ENCODE assay signal across 1 cellular context in the genomic region with DNA sequence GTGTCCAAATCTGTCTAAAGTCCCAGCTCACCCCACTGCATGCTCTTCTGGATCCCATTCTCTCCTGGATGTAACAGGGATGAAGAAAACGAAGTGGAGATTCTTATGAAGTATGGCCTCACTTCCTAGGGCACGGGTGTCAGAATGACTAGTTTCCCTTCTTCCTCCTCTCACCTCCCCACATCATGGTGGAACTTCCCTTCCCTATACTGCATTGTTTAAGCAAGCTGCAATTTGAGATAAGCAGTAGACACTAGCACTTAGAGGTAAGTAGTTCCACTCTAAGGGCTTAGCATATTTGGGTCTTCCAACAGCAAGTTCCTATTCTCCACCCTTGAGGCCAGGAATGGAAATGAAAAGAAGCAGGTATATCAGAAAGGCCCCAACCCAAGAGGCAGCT.
TF ChIP-seq lines count a peak whose summit lies in the region.

No MANE protein-coding gene starts in this region.

TF ChIP-seq in K562, 482 proteins besides CTCF, POLR2A, EP300 and RAD21 (continued from another document and continues in another):
- TF ChIP-seq, protein P1, sequence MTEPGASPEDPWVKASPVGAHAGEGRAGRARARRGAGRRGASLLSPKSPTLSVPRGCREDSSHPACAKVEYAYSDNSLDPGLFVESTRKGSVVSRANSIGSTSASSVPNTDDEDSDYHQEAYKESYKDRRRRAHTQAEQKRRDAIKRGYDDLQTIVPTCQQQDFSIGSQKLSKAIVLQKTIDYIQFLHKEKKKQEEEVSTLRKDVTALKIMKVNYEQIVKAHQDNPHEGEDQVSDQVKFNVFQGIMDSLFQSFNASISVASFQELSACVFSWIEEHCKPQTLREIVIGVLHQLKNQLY (CRISPR knock-in tag; conservative IDR thresholded peaks at IDR 0.05): no peak
- TF ChIP-seq HIVEP1 (CRISPR knock-in tag; IDR thresholded peaks at IDR 0.05) (no peak), CCNT2 (IDR thresholded peaks at IDR 0.05; ENCODE audit: borderline replicate concordance, extremely low read depth, insufficient read length, low read depth, low read length) (no peak), SMAD2 (IDR thresholded peaks at IDR 0.05; ENCODE audit: low read depth, low read length) (no peak), RUNX1 (IDR thresholded peaks at IDR 0.05; ENCODE audit: low read depth) (no peak), EZH2 (IDR thresholded peaks at IDR 0.05; ENCODE audit: borderline replicate concordance, low read depth, low read length) (no peak), ZNF24 (IDR thresholded peaks at IDR 0.05) (no peak), EWSR1 (IDR thresholded peaks at IDR 0.05; ENCODE audit: borderline replicate concordance, low read depth, partially characterized antibody) (no peak), TRIM24 (IDR thresholded peaks at IDR 0.05) (peak in 1 of 2 experiments; percentile 73; a peak in 3 of 4 replicates), MCM5 (IDR thresholded peaks at IDR 0.05; ENCODE audit: low read depth) (no peak), SLC30A9 (CRISPR knock-in tag; IDR thresholded peaks at IDR 0.05) (no peak), ZFPM2 (CRISPR knock-in tag; IDR thresholded peaks at IDR 0.05) (no peak), GATAD2B (IDR thresholded peaks at IDR 0.05; ENCODE audit: borderline replicate concordance) (peak; percentile 31; the same call in 1 of the 2 replicates), HMG20B (CRISPR knock-in tag; IDR thresholded peaks at IDR 0.05) (no peak), TCF3 (CRISPR knock-in tag; IDR thresholded peaks at IDR 0.05) (peak; percentile 93), SP1 (CRISPR knock-in tag; IDR thresholded peaks at IDR 0.05) (no peak), NR4A1 (CRISPR knock-in tag; IDR thresholded peaks at IDR 0.05) (no peak), NR4A1 (tag; IDR thresholded peaks at IDR 0.05) (0 out of 2 replicates have a peak, but pooled peaks have one; percentile 25), ZBTB7A (IDR thresholded peaks at IDR 0.05; ENCODE audit: borderline replicate concordance, control insufficient read depth, low read depth, low read length) (no peak), RCOR1 (IDR thresholded peaks at IDR 0.05; ENCODE audit: borderline replicate concordance in 1 of 2, low read depth in 2 of 2, low read length in 2 of 2) (peak in 1 of 2 experiments; percentile 50; a peak in 2 of 4 replicates), ZNF124 (CRISPR knock-in tag; IDR thresholded peaks at IDR 0.05) (no peak), ZBTB8A (IDR thresholded peaks at IDR 0.05; ENCODE audit: partially characterized antibody) (no peak), ZNF717 (CRISPR knock-in tag; IDR thresholded peaks at IDR 0.05) (no peak), BMI1 (IDR thresholded peaks at IDR 0.05; ENCODE audit: low read length) (no peak), ZNF232 (CRISPR knock-in tag; IDR thresholded peaks at IDR 0.05) (no peak), BRCA1 (IDR thresholded peaks at IDR 0.05) (no peak), BRCA1 (CRISPR knock-in tag; IDR thresholded peaks at IDR 0.05) (no peak), TCF7 (IDR thresholded peaks at IDR 0.05; ENCODE audit: borderline replicate concordance) (no peak), FOXA1 (IDR thresholded peaks at IDR 0.05; ENCODE audit: borderline replicate concordance) (no peak), SOX6 (IDR thresholded peaks at IDR 0.05) (peak; percentile 98), ZNF551 (CRISPR knock-in tag; IDR thresholded peaks at IDR 0.05) (no peak), ATF1 (CRISPR knock-in tag; IDR thresholded peaks at IDR 0.05) (no peak), ATF1 (tag; IDR thresholded peaks at IDR 0.05) (peak; percentile 47; the same call in 1 of the 2 replicates), RBM25 (IDR thresholded peaks at IDR 0.05; ENCODE audit: low read depth, low read length, severe bottlenecking) (no peak), ZNF197 (CRISPR knock-in tag; IDR thresholded peaks at IDR 0.05; ENCODE audit: low read depth) (no peak), NR2C2 (CRISPR knock-in tag; IDR thresholded peaks at IDR 0.05) (no peak), NR2C2 (tag; IDR thresholded peaks at IDR 0.05) (peak; percentile 36; the same call in 1 of the 2 replicates), ILK (tag; IDR thresholded peaks at IDR 0.05; ENCODE audit: borderline replicate concordance, low read depth) (no peak), MEF2A (IDR thresholded peaks at IDR 0.05; ENCODE audit: control insufficient read depth, low read depth, low read length) (no peak), MCM3 (IDR thresholded peaks at IDR 0.05) (no peak), MCM2 (IDR thresholded peaks at IDR 0.05; ENCODE audit: low read depth) (no peak), SMC3 (conservative IDR thresholded peaks at IDR 0.05; ENCODE audit: insufficient read depth, low read depth, low read length) (no peak), FOXK1 (CRISPR knock-in tag; IDR thresholded peaks at IDR 0.05; ENCODE audit: borderline replicate concordance) (no peak), ZNF217 (CRISPR knock-in tag; IDR thresholded peaks at IDR 0.05) (no peak), ZKSCAN8 (CRISPR knock-in tag; IDR thresholded peaks at IDR 0.05) (no peak), CCAR2 (IDR thresholded peaks at IDR 0.05; ENCODE audit: low read depth, low read length) (no peak), SMARCA4 (IDR thresholded peaks at IDR 0.05) (peak; percentile 89), HNRNPH1 (optimal IDR thresholded peaks at IDR 0.05; ENCODE audit: low read depth, low read length) (no peak), ZNF175 (CRISPR knock-in tag; IDR thresholded peaks at IDR 0.05; ENCODE audit: low read depth) (no peak; the same call in 1 of the 2 replicates), TAF1 (IDR thresholded peaks at IDR 0.05; ENCODE audit: control insufficient read depth, extremely low read depth, insufficient read depth, low read length, severe bottlenecking) (no peak), ZFX (CRISPR knock-in tag; IDR thresholded peaks at IDR 0.05) (no peak), SIN3B (IDR thresholded peaks at IDR 0.05; ENCODE audit: low read depth) (no peak), NELFE (IDR thresholded peaks at IDR 0.05; ENCODE audit: insufficient read depth, insufficient read length) (no peak), ZC3H4 (CRISPR knock-in tag; IDR thresholded peaks at IDR 0.05; ENCODE audit: borderline replicate concordance) (no peak), ZNF707 (CRISPR knock-in tag; conservative IDR thresholded peaks at IDR 0.05) (no peak), ZNF121 (CRISPR knock-in tag; conservative IDR thresholded peaks at IDR 0.05) (no peak), PRMT5 (CRISPR knock-in tag; IDR thresholded peaks at IDR 0.05) (no peak), YY1 (IDR thresholded peaks at IDR 0.05; ENCODE audit: borderline replicate concordance in 1 of 3, control insufficient read depth in 1 of 3, extremely low read depth in 1 of 3, insufficient read depth in 3 of 3, insufficient read length in 1 of 3, insufficient replicate concordance in 2 of 3, low read depth in 1 of 3, low read length in 2 of 3) (peak in 1 of 3 experiments; percentile 69), POLR3G (IDR thresholded peaks at IDR 0.05; ENCODE audit: extremely low read depth, insufficient read length, insufficient replicate concordance) (no peak), SMARCC2 (IDR thresholded peaks at IDR 0.05; ENCODE audit: low read depth) (peak; percentile 37; the same call in 1 of the 2 replicates)
- TF ChIP-seq, protein P2, sequence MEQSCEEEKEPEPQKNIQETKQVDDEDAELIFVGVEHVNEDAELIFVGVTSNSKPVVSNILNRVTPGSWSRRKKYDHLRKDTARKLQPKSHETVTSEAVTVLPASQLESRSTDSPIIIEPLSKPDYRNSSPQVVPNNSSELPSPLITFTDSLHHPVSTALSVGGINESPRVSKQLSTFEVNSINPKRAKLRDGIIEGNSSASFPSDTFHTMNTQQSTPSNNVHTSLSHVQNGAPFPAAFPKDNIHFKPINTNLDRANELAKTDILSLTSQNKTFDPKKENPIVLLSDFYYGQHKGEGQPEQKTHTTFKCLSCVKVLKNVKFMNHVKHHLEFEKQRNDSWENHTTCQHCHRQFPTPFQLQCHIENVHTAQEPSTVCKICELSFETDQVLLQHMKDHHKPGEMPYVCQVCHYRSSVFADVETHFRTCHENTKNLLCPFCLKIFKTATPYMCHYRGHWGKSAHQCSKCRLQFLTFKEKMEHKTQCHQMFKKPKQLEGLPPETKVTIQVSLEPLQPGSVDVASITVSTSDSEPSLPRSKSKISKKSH (CRISPR knock-in tag; IDR thresholded peaks at IDR 0.05): no peak
- TF ChIP-seq, protein P3, sequence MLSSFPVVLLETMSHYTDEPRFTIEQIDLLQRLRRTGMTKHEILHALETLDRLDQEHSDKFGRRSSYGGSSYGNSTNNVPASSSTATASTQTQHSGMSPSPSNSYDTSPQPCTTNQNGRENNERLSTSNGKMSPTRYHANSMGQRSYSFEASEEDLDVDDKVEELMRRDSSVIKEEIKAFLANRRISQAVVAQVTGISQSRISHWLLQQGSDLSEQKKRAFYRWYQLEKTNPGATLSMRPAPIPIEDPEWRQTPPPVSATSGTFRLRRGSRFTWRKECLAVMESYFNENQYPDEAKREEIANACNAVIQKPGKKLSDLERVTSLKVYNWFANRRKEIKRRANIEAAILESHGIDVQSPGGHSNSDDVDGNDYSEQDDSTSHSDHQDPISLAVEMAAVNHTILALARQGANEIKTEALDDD (IDR thresholded peaks at IDR 0.05): peak; percentile 77
- TF ChIP-seq, protein P4, sequence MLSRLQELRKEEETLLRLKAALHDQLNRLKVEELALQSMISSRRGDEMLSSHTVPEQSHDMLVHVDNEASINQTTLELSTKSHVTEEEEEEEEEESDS (CRISPR knock-in tag; IDR thresholded peaks at IDR 0.05): no peak
- TF ChIP-seq, protein P5, sequence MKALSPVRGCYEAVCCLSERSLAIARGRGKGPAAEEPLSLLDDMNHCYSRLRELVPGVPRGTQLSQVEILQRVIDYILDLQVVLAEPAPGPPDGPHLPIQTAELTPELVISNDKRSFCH (CRISPR knock-in tag; IDR thresholded peaks at IDR 0.05): no peak
- TF ChIP-seq, protein P5 (tag; IDR thresholded peaks at IDR 0.05): no peak
- TF ChIP-seq, protein P6, sequence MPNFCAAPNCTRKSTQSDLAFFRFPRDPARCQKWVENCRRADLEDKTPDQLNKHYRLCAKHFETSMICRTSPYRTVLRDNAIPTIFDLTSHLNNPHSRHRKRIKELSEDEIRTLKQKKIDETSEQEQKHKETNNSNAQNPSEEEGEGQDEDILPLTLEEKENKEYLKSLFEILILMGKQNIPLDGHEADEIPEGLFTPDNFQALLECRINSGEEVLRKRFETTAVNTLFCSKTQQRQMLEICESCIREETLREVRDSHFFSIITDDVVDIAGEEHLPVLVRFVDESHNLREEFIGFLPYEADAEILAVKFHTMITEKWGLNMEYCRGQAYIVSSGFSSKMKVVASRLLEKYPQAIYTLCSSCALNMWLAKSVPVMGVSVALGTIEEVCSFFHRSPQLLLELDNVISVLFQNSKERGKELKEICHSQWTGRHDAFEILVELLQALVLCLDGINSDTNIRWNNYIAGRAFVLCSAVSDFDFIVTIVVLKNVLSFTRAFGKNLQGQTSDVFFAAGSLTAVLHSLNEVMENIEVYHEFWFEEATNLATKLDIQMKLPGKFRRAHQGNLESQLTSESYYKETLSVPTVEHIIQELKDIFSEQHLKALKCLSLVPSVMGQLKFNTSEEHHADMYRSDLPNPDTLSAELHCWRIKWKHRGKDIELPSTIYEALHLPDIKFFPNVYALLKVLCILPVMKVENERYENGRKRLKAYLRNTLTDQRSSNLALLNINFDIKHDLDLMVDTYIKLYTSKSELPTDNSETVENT (CRISPR knock-in tag; IDR thresholded peaks at IDR 0.05): no peak
- TF ChIP-seq, protein P7, sequence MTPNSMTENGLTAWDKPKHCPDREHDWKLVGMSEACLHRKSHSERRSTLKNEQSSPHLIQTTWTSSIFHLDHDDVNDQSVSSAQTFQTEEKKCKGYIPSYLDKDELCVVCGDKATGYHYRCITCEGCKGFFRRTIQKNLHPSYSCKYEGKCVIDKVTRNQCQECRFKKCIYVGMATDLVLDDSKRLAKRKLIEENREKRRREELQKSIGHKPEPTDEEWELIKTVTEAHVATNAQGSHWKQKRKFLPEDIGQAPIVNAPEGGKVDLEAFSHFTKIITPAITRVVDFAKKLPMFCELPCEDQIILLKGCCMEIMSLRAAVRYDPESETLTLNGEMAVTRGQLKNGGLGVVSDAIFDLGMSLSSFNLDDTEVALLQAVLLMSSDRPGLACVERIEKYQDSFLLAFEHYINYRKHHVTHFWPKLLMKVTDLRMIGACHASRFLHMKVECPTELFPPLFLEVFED (CRISPR knock-in tag; conservative IDR thresholded peaks at IDR 0.05): no peak
- TF ChIP-seq, protein P8, sequence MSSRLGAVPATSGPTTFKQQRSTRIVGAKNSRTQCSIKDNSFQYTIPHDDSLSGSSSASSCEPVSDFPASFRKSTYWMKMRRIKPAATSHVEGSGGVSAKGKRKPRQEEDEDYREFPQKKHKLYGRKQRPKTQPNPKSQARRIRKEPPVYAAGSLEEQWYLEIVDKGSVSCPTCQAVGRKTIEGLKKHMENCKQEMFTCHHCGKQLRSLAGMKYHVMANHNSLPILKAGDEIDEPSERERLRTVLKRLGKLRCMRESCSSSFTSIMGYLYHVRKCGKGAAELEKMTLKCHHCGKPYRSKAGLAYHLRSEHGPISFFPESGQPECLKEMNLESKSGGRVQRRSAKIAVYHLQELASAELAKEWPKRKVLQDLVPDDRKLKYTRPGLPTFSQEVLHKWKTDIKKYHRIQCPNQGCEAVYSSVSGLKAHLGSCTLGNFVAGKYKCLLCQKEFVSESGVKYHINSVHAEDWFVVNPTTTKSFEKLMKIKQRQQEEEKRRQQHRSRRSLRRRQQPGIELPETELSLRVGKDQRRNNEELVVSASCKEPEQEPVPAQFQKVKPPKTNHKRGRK (tag; IDR thresholded peaks at IDR 0.05): no peak
- TF ChIP-seq, protein P9, sequence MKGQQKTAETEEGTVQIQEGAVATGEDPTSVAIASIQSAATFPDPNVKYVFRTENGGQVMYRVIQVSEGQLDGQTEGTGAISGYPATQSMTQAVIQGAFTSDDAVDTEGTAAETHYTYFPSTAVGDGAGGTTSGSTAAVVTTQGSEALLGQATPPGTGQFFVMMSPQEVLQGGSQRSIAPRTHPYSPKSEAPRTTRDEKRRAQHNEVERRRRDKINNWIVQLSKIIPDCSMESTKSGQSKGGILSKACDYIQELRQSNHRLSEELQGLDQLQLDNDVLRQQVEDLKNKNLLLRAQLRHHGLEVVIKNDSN (CRISPR knock-in tag; IDR thresholded peaks at IDR 0.05): no peak
- TF ChIP-seq, protein P10, sequence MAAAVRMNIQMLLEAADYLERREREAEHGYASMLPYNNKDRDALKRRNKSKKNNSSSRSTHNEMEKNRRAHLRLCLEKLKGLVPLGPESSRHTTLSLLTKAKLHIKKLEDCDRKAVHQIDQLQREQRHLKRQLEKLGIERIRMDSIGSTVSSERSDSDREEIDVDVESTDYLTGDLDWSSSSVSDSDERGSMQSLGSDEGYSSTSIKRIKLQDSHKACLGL (CRISPR knock-in tag; IDR thresholded peaks at IDR 0.05; ENCODE audit: borderline replicate concordance, poor library complexity, severe bottlenecking): no peak
- TF ChIP-seq, protein P11, sequence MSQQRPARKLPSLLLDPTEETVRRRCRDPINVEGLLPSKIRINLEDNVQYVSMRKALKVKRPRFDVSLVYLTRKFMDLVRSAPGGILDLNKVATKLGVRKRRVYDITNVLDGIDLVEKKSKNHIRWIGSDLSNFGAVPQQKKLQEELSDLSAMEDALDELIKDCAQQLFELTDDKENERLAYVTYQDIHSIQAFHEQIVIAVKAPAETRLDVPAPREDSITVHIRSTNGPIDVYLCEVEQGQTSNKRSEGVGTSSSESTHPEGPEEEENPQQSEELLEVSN (IDR thresholded peaks at IDR 0.05; ENCODE audit: borderline replicate concordance in 1 of 2, extremely low read depth in 1 of 2, insufficient read depth in 1 of 2, insufficient read length in 1 of 2, low read depth in 1 of 2, low read length in 1 of 2, poor library complexity in 1 of 2, severe bottlenecking in 1 of 2): no peak
